In the genomic region with DNA sequence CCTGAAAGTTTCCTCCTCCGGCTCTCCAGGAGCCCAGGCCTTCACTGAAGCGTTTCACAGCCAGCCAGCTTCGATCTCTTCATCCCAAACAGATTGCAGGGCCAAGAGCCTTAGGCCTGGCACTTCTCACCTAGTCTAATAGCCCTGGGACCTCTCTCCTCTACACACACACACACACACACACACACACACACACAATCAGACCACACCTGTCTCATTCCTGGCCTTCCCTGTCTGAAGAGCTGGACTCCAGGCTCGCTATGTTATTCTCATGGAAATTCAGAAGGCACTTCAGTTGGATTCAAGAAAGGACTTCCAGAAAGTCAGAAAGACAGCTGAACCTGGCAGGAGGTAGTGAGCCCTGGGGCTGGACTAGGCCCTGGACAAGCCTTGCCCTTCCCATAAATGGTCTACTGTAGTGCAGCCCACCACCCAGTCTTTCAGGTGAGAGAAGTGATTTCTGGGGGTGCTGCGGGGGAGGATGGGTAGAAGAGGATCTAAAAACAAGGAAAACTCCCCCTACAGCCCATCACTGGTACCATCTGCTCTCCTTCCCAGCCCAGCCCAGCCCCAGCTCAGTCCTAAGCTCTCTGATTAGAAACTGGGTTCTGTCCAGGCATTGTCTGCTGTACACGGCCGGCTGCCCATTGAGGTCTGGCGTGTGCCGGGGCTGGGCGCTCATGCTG, we compare ENCODE assay signal across 8 cellular contexts. TPM values are rescaled to one million over a fixed set of nuclear protein-coding genes. Genes with fewer than 3 reads are reported as not detected.
DNase-seq lines count a peak whose midpoint lies in the region; ATAC-seq and TF ChIP-seq lines count a peak whose summit lies in the region.

No MANE protein-coding gene starts in this region.

- H3K27ac ChIP-seq in brain microvascular endothelial cell (no peak overlapping the region), muscle layer of duodenum (ENCODE audit: low read length) (peak overlapping the region; percentile 45)

- peak; percentile 64 for TF ChIP-seq CTCF in brain microvascular endothelial cell (IDR thresholded peaks at IDR 0.05; ENCODE audit: low read depth, low read length, missing control alignments)
- no peak for TF ChIP-seq CTCF in omental fat pad (IDR thresholded peaks at IDR 0.05)

- H3K4me1 ChIP-seq in muscle layer of duodenum (ENCODE audit: control insufficient read depth in 1 of 2, insufficient read depth in 2 of 2, low read length in 2 of 2): peaks cover 5 to 47% of the 10 kb centered on the region in 2 donors

- H3K27me3 ChIP-seq in brain microvascular endothelial cell (replicated peaks) (no peaks in the 10 kb centered on the region), muscle layer of duodenum (ENCODE audit: low read depth, low read length) (no peaks in the 10 kb centered on the region)

- ATAC-seq in GM18511 (IDR thresholded peaks at IDR 0.05; ENCODE audit: unreplicated experiment): no peak
- ATAC-seq in omental fat pad (ENCODE audit: low FRiP score): no peak

- in situ Hi-C loops in brain microvascular endothelial cell (cut with HindIII; ENCODE audit: low pct_ligation_motif_present, low sequenced_read_pairs): no loop called here

- no peaks in the 10 kb centered on the region for H3K9me3 ChIP-seq in muscle layer of duodenum (ENCODE audit: control insufficient read depth in 1 of 2, low read length in 2 of 2)

- H3K4me3 ChIP-seq in brain microvascular endothelial cell (ENCODE audit: low read depth, low read length) (no peak overlapping the region), muscle layer of duodenum (ENCODE audit: low read depth in 1 of 2, low read length in 2 of 2) (no peak overlapping the region)

- DNase-seq in stimulated activated CD4-positive, alpha-beta T cell treated with anti-CD3 and anti-CD28 coated beads, Interleukin-15, amount 100 ng/mL, for 24 hours: peak; percentile 56
- no peak for DNase-seq in stimulated activated CD4-positive, alpha-beta T cell treated with anti-CD3 and anti-CD28 coated beads, Interleukin-4, amount 100 ng/mL, for 24 hours
- peak; percentile 75 for DNase-seq in RPMI8226
- no peak for DNase-seq in brain microvascular endothelial cell
- no peak for DNase-seq in NCI-H1105 treated with DMSO at 0.1 percent for 48 hours (lab: John Stamatoyannopoulos, UW)
- no peak for DNase-seq in omental fat pad (ENCODE audit: low spot score)

- H3K36me3 ChIP-seq in brain microvascular endothelial cell (replicated peaks): no peaks in the 10 kb centered on the region
- no peaks in the 10 kb centered on the region for H3K36me3 ChIP-seq in muscle layer of duodenum (ENCODE audit: control insufficient read depth in 1 of 2, insufficient read depth in 2 of 2, low read length in 2 of 2)

RNA-seq across cellular contexts. Expression of a gene that starts 2.7 kb away (rescaled TPM):
- total RNA-seq in omental fat pad: 1 to 10 TPM in 3 of 4 donors, under 1 TPM in 1; 0.93 to 6.1 (median 3.7) TPM

Comparison
In these comparisons a context has a peak if more than half of its experiments do, and no peak if none do; other contexts are left out.
1. DNase-seq: peak in stimulated activated CD4-positive, alpha-beta T cell treated with anti-CD3 and anti-CD28 coated beads, Interleukin-15, amount 100 ng/mL, for 24 hours (single experiment) and RPMI8226 (single experiment); none in stimulated activated CD4-positive, alpha-beta T cell treated with anti-CD3 and anti-CD28 coated beads, Interleukin-4, amount 100 ng/mL, for 24 hours (single experiment), brain microvascular endothelial cell (single experiment), NCI-H1105 treated with DMSO at 0.1 percent for 48 hours (single experiment) and omental fat pad (single experiment).